8 cellular contexts compared by ENCODE assay signal in genomic region chr3:101675709-101676218, GRCh38. TPM values are rescaled to one million over a fixed set of nuclear protein-coding genes. Genes with fewer than 3 reads are reported as not detected.
A peak's percentile ranks its signal among the peaks of the same experiment; 100 is the strongest.
DNase-seq lines count a peak whose midpoint lies in the region; ATAC-seq and TF ChIP-seq lines count a peak whose summit lies in the region.

No MANE protein-coding gene starts in this region.

- POLR2A ChIA-PET in PC-3 (lab: Charles Lee; ENCODE audit: unreplicated experiment): interaction anchor here (0.7 kb wide), 1 partner anchor 102 kb away, joined by 4 read pairs; no protein-coding TSS in a partner anchor

- H4K20me1 ChIP-seq in PC-3 (ENCODE audit: low read length): peaks cover 11% of the 10 kb centered on the region

- H3K4me1 ChIP-seq in PC-3 (ENCODE audit: insufficient read depth, low read length): peaks cover 21% of the 10 kb centered on the region
- peaks cover 5 to 8% of the 10 kb centered on the region in 2 donors for H3K4me1 ChIP-seq in esophagus (ENCODE audit: control insufficient read depth in 2 of 2, insufficient read depth in 2 of 2, low read length in 1 of 2)
- H3K4me1 ChIP-seq in neuron (ENCODE audit: insufficient read depth, low read length): peaks cover 4% of the 10 kb centered on the region

- no peaks in the 10 kb centered on the region for H3K27me3 ChIP-seq in PC-3 (ENCODE audit: low read length)
- H3K27me3 ChIP-seq in esophagus (ENCODE audit: control insufficient read depth in 1 of 2, insufficient read depth in 2 of 2, low read length in 2 of 2): no peaks in the 10 kb centered on the region
- H3K27me3 ChIP-seq in neuron (ENCODE audit: insufficient read depth, low read length): no peaks in the 10 kb centered on the region

- H3K9ac ChIP-seq in PC-3 (ENCODE audit: low read length): peak overlapping the region; percentile 95

- peak overlapping the region; percentile 90 to 93 for H3K4me3 Mint-ChIP-seq in CD14-positive monocyte

- TF ChIP-seq CTCF in CD14-positive monocyte (IDR thresholded peaks at IDR 0.05) (no peak), PC-3 (conservative IDR thresholded peaks at IDR 0.05; ENCODE audit: low read depth, low read length) (no peak)

- H3K27me3 Mint-ChIP-seq in CD14-positive monocyte (ENCODE audit: low read depth in 3 of 3): peaks cover 0 to 2% (median 0%) of the 10 kb centered on the region in 3 donors

- H3K4me1 Mint-ChIP-seq in CD14-positive monocyte: peaks cover 34% of the 10 kb centered on the region

- H3F3A ChIP-seq in PC-3 (ENCODE audit: low read length, unreplicated experiment): peaks cover 7% of the 10 kb centered on the region

- WGBS in esophagus, 2 donors: 4 to 6% methylated on average over 27 of the region's 27 CpGs

- peak overlapping the region; percentile 55 for H2AFZ ChIP-seq in PC-3 (ENCODE audit: low read length)
- peak overlapping the region; percentile 66 for H2AFZ ChIP-seq in neuron (ENCODE audit: low read depth, low read length)

- H3K9me3 ChIP-seq in PC-3 (ENCODE audit: low read length) (no peaks in the 10 kb centered on the region), esophagus (ENCODE audit: control insufficient read depth in 2 of 2, insufficient read depth in 1 of 2, low read depth in 1 of 2, low read length in 1 of 2) (no peaks in the 10 kb centered on the region), neuron (ENCODE audit: low read length) (no peaks in the 10 kb centered on the region)

- BruUV-seq in PC-3 (replicated peaks; lab: Mats Ljungman, UMichigan): no TSS peak

- H3K4me3 ChIP-seq in PC-3 (ENCODE audit: low read length) (peak overlapping the region; percentile 98), esophagus (ENCODE audit: low read depth in 1 of 2, low read length in 2 of 2) (peak overlapping the region; percentile 93 to 100), neuron (ENCODE audit: low read length) (peak overlapping the region; percentile 82)

- H3K4me2 ChIP-seq in PC-3 (ENCODE audit: low read length): peak overlapping the region; percentile 82

- DNase-seq in CD14-positive monocyte (ENCODE audit: low spot score) (peak; percentile 85), PC-3 (peak; percentile 13), NCI-H1048 (lab: John Stamatoyannopoulos, UW) (no peak)

- H3K36me3 Mint-ChIP-seq in CD14-positive monocyte: peaks cover 22 to 37% of the 10 kb centered on the region in 2 donors

- H3K9me3 Mint-ChIP-seq in CD14-positive monocyte: no peaks in the 10 kb centered on the region

- H3K27ac ChIP-seq in PC-3 (ENCODE audit: low read length) (peak overlapping the region; percentile 27), esophagus (ENCODE audit: low read depth in 2 of 2, low read length in 1 of 2) (peak overlapping the region; percentile 100)

- H3K9me2 ChIP-seq in PC-3 (replicated peaks; ENCODE audit: low read length): no peaks in the 10 kb centered on the region

- intact Hi-C loops in CD14-positive monocyte (cut with micrococcal nuclease): no loop called here
- intact Hi-C loops in PC-3 (cut with micrococcal nuclease): loop anchor here (2.0 kb wide), 1 partner anchor 101 kb away; the partner anchor contains the start of gene PCNP

- ATAC-seq in PC-3 (no peak), HG03095 (IDR thresholded peaks at IDR 0.05; ENCODE audit: unreplicated experiment) (no peak), HG03460 (IDR thresholded peaks at IDR 0.05; ENCODE audit: unreplicated experiment) (no peak), HG03565 (IDR thresholded peaks at IDR 0.05; ENCODE audit: unreplicated experiment) (no peak)

- peaks cover 63% of the 10 kb centered on the region for H3K79me2 ChIP-seq in PC-3 (ENCODE audit: low read length)

- H3K27ac Mint-ChIP-seq in CD14-positive monocyte: peak overlapping the region; percentile 94 to 99 (median 97)

- H3K36me3 ChIP-seq in PC-3 (ENCODE audit: low read depth, low read length) (peaks cover 15% of the 10 kb centered on the region), esophagus (ENCODE audit: control insufficient read depth in 2 of 2, insufficient read depth in 2 of 2, low read length in 1 of 2) (peaks cover 4 to 5% of the 10 kb centered on the region in 2 donors), neuron (ENCODE audit: insufficient read depth, low read length) (peaks cover 21% of the 10 kb centered on the region)

- CTCF ChIA-PET in PC-3 (lab: Charles Lee): interaction anchor here (0.6 to 1.4 kb wide), 6 partner anchors 9 to 783 kb away, joined by 3 to 9 read pairs (median 4); partner anchors contain the start of genes CEP97 and PCNP

RNA-seq across cellular contexts. Expression of gene ZBTB11, which starts 1.2 kb away (rescaled TPM):
- polyA plus RNA-seq in CD14-positive monocyte (1 to 10 TPM; 5.1 to 6.8 TPM), esophagus (1 to 10 TPM; 5.0 to 6.7 TPM)
- total RNA-seq in PC-3 (2014; rRNA removed): 22.8 and 27.6 TPM in 2 replicates

RNA-seq across cellular contexts. Expression of gene RPL24, which starts 10.8 kb away (rescaled TPM):
- polyA plus RNA-seq in CD14-positive monocyte: 100 to 1,000 TPM; 445 to 586 TPM
- 2,441 and 2,844 TPM in 2 replicates for total RNA-seq in PC-3 (2014; rRNA removed)
- 1,000 to 10,000 TPM; 1,475 to 2,292 TPM for polyA plus RNA-seq in esophagus

RNA-seq across cellular contexts. Expression of gene CEP97, which starts 48.6 kb away (rescaled TPM):
- polyA plus RNA-seq in CD14-positive monocyte (1 to 10 TPM in 1 of 2 donors, under 1 TPM in 1; 0.79 to 1.7 TPM), esophagus (1 to 10 TPM in 1 of 2 donors, under 1 TPM in 1; 0.94 to 1.1 TPM)
- 12.1 and 14.1 TPM in 2 replicates for total RNA-seq in PC-3 (2014; rRNA removed)
